Comparison of ENCODE assay signal across 18 cellular contexts in genomic region chr5:172342907-172343306, GRCh38. TPM values are rescaled to one million over a fixed set of nuclear protein-coding genes. Genes with fewer than 3 reads are reported as not detected.
A peak's percentile ranks its signal among the peaks of the same experiment; 100 is the strongest.
DNase-seq lines count a peak whose midpoint lies in the region; ATAC-seq and TF ChIP-seq lines count a peak whose summit lies in the region.
"Had no signal": no experiment of that assay in that cellular context is flagged by ENCODE, and none has a peak within 500 bp of the region (broad histone marks: within the 10 kb centered on the region; RNA-seq: fewer than 3 reads in every experiment).

No MANE protein-coding gene starts in this region.

- H3K27ac ChIP-seq in lower lobe of right lung, result no peak overlapping the region
- H3K27ac ChIP-seq in gastrocnemius medialis, result no peak overlapping the region
- H3K27ac ChIP-seq: BLaER1 treated with 17β-estradiol and CSF1 and Interleukin-3, amounts not matched to agents 10 nM and 100 nM; RWPE1 had no signal

- H3K4me1 ChIP-seq in lower lobe of right lung (no peaks in the 10 kb centered on the region), gastrocnemius medialis (no peaks in the 10 kb centered on the region)
- H3K4me1 ChIP-seq: HAP-1 had no signal

- no peak for TF ChIP-seq CTCF in lower lobe of right lung (IDR thresholded peaks at IDR 0.05)
- TF ChIP-seq CTCF in gastrocnemius medialis (IDR thresholded peaks at IDR 0.05 in 4 of 5, conservative IDR thresholded peaks at IDR 0.05 in 1 of 5), result no peak

- in situ Hi-C loops in gastrocnemius medialis (cut with MboI; ENCODE audit: low sequenced_read_pairs in 4 of 4), result no loop called here

- ATAC-seq in lower lobe of right lung (no peak), gastrocnemius medialis (no peak)
- ATAC-seq: PC-3 had no signal

- intact Hi-C loops in lower lobe of right lung (cut with DNase I), result no loop called here
- intact Hi-C loops in gastrocnemius medialis (cut with DNase I; ENCODE audit: low total_unique reads), result no loop called here

- peak; percentile 16 for DNase-seq in NCI-H748 (lab: John Stamatoyannopoulos, UW; ENCODE audit: unreplicated experiment)
- DNase-seq in NCI-H748 treated with DMSO at 0.1 percent for 48 hours (lab: John Stamatoyannopoulos, UW), result no peak
- peak; percentile 90 for DNase-seq in NCI-H460 (ENCODE audit: extremely low read depth, low read depth)
- DNase-seq in kidney tubule cell (ENCODE audit: low spot score), result peak; percentile 42
- no peak for DNase-seq in lower lobe of right lung
- DNase-seq in NCI-H1105 (lab: John Stamatoyannopoulos, UW), result no peak
- DNase-seq in NCI-H446 treated with DMSO at 0.1 percent for 48 hours (lab: John Stamatoyannopoulos, UW), result no peak
- DNase-seq in gastrocnemius medialis, result no peak
- DNase-seq: 8988T; CD8-positive, alpha-beta memory T cell; DMS 273 treated with DMSO at 0.1 percent for 48 hours; NCI-H1436; NCI-H2029 treated with DMSO at 0.1 percent for 48 hours; NCI-H526; PC-3 had no signal

- H3K9me3 ChIP-seq in lower lobe of right lung, result no peaks in the 10 kb centered on the region
- no peaks in the 10 kb centered on the region for H3K9me3 ChIP-seq in gastrocnemius medialis
- H3K9me3 ChIP-seq: BLaER1 treated with 17β-estradiol and CSF1 and Interleukin-3, amounts not matched to agents 10 nM and 100 nM; HAP-1 had no signal

- H3K27me3 ChIP-seq in lower lobe of right lung (ENCODE audit: low read depth) (no peaks in the 10 kb centered on the region), gastrocnemius medialis (no peaks in the 10 kb centered on the region)
- H3K27me3 ChIP-seq: BLaER1 treated with 17β-estradiol and CSF1 and Interleukin-3, amounts not matched to agents 10 nM and 100 nM had no signal

- H3K36me3 ChIP-seq in lower lobe of right lung (peaks cover 73% of the 10 kb centered on the region), gastrocnemius medialis (no peaks in the 10 kb centered on the region)

- H3K4me3 ChIP-seq in lower lobe of right lung (no peak overlapping the region), gastrocnemius medialis (no peak overlapping the region)
- H3K4me3 ChIP-seq: BLaER1 treated with 17β-estradiol and CSF1 and Interleukin-3, amounts not matched to agents 10 nM and 100 nM; HAP-1 had no signal

- TF ChIP-seq POLR2A in gastrocnemius medialis (IDR thresholded peaks at IDR 0.05), result no peak

RNA-seq across cellular contexts. Expression of gene UBTD2, which starts 59.3 kb away (rescaled TPM):
- total RNA-seq in NCI-H460 (2014; rRNA removed; shearing (Covaris generic)), result 13.9 and 17.4 TPM in 2 replicates
- polyA plus RNA-seq in NCI-H460 (2014; cell fraction: nucleus; rRNA removed), result 4.9 and 12.1 TPM in 2 replicates
- total RNA-seq in lower lobe of right lung, result 15.8 TPM
- total RNA-seq in gastrocnemius medialis, result 10 to 100 TPM in 1 of 4 donors, 1 to 10 TPM in 3; 6.0 to 11.4 (median 9.8) TPM

Comparison
In these comparisons a context has a peak if more than half of its experiments do, and no peak if none do; other contexts are left out.
1. DNase-seq: peak in NCI-H748 (single experiment), NCI-H460 (single experiment) and kidney tubule cell (single experiment); none in NCI-H748 treated with DMSO at 0.1 percent for 48 hours (single experiment), lower lobe of right lung (single experiment), NCI-H1105 (single experiment), NCI-H446 treated with DMSO at 0.1 percent for 48 hours (single experiment) and gastrocnemius medialis (0 of 2).